ENCODE assay signal across 18 cellular contexts in genomic region chr11:15793032-15793996, GRCh38.
DNase-seq lines count a peak whose midpoint lies in the region; ATAC-seq and TF ChIP-seq lines count a peak whose summit lies in the region.
"Had no signal": no experiment of that assay in that cellular context is flagged by ENCODE, and none has a peak within 500 bp of the region (broad histone marks: within the 10 kb centered on the region; RNA-seq: fewer than 3 reads in every experiment).

No MANE protein-coding gene starts in this region.

- POLR2A ChIA-PET in MCF 10A (lab: Yijun Ruan, JAX): interaction anchor here (1.0 to 2.3 kb wide), 2 partner anchors 10 kb away, joined by 3 to 4 read pairs; no protein-coding TSS in a partner anchor

- no peaks in the 10 kb centered on the region for H3K36me3 Mint-ChIP-seq in MCF 10A (ENCODE audit: insufficient read depth, unreplicated experiment)

- no peaks in the 10 kb centered on the region for H3K4me1 ChIP-seq in breast epithelium
- peaks cover 0 to 4% (median 1%) of the 10 kb centered on the region in 4 donors for H3K4me1 ChIP-seq in tibial artery
- H3K4me1 ChIP-seq: gastroesophageal sphincter, HAP-1, spleen, upper lobe of left lung had no signal

- H3K4me3 ChIP-seq in breast epithelium (no peak overlapping the region), astrocyte of the spinal cord (ENCODE audit: low read depth, low read length) (no peak overlapping the region), tibial artery (no peak overlapping the region)
- H3K4me3 ChIP-seq: gastroesophageal sphincter, HAP-1, spleen, upper lobe of left lung had no signal

- H3K27me3 ChIP-seq in breast epithelium (no peaks in the 10 kb centered on the region), tibial artery (no peaks in the 10 kb centered on the region)
- H3K27me3 ChIP-seq: gastroesophageal sphincter, spleen, upper lobe of left lung had no signal

- CTCF ChIA-PET in MCF 10A (lab: Yijun Ruan, JAX): interaction anchor here (0.5 to 1.2 kb wide), 3 partner anchors 33 to 1086 kb away, joined by 3 to 4 read pairs (median 3); no protein-coding TSS in a partner anchor

- intact Hi-C loops in MCF 10A (cut with micrococcal nuclease) (no loop called here), breast epithelium (cut with DNase I; ENCODE audit: low total_unique reads) (no loop called here), left ventricle myocardium superior (cut with micrococcal nuclease) (no loop called here), tibial artery (cut with DNase I; ENCODE audit: low total_unique reads) (no loop called here)

- DNase-seq in MCF 10A (ENCODE audit: unreplicated experiment) (peak; percentile 35), breast epithelium (ENCODE audit: low spot score in 2 of 2) (no peak), astrocyte of the spinal cord (ENCODE audit: low read depth, low spot score) (peak; percentile 92), left ventricle myocardium superior (no peak), tibial artery (no peak), NCI-H345 treated with DMSO at 0.1 percent for 48 hours (lab: John Stamatoyannopoulos, UW; ENCODE audit: unreplicated experiment) (no peak), D341Med (ENCODE audit: low spot score) (no peak), HuH-7.5 (ENCODE audit: low spot score) (no peak)
- DNase-seq: activated CD4-positive, alpha-beta T cell treated with anti-CD3 and anti-CD28 coated beads, Interleukin-2, amount 10 ng/mL, durations not matched to agents 7 days and 5 days; DMS153; left colon; NCI-H1436 treated with DMSO at 0.1 percent for 48 hours; NCI-H774; spleen; upper lobe of left lung had no signal

- peak; percentile 95 for ATAC-seq in left ventricle myocardium superior
- ATAC-seq: gastroesophageal sphincter, HepG2, left colon had no signal

- no peak for TF ChIP-seq POLR2A in breast epithelium (IDR thresholded peaks at IDR 0.05)

- no TSS peak for BruUV-seq in MCF 10A (replicated peaks; lab: Mats Ljungman, UMichigan)

- H3K27ac Mint-ChIP-seq in MCF 10A (ENCODE audit: low read depth, unreplicated experiment): peak overlapping the region; percentile 72
- H3K27ac Mint-ChIP-seq: activated CD4-positive, alpha-beta T cell treated with anti-CD3 and anti-CD28 coated beads, Interleukin-2, amount 10 ng/mL, durations not matched to agents 7 days and 5 days had no signal

- H3K9me3 ChIP-seq in breast epithelium (peaks cover 0 to 4% of the 10 kb centered on the region in 2 donors), tibial artery (peaks cover 0 to 4% (median 0%) of the 10 kb centered on the region in 3 donors)
- H3K9me3 ChIP-seq: HAP-1, upper lobe of left lung had no signal

- H3K9me3 Mint-ChIP-seq in MCF 10A (ENCODE audit: unreplicated experiment): peaks cover 7% of the 10 kb centered on the region

- H3K27ac ChIP-seq in breast epithelium (no peak overlapping the region), tibial artery (peak overlapping the region; percentile 18 to 58)
- H3K27ac ChIP-seq: gastroesophageal sphincter, spleen, upper lobe of left lung had no signal

- TF ChIP-seq CTCF in MCF 10A (IDR thresholded peaks at IDR 0.05; ENCODE audit: unreplicated experiment) (no peak), breast epithelium (IDR thresholded peaks at IDR 0.05) (no peak), astrocyte of the spinal cord (IDR thresholded peaks at IDR 0.05; ENCODE audit: low read depth, low read length) (no peak), tibial artery (IDR thresholded peaks at IDR 0.05) (no peak)

- no peaks in the 10 kb centered on the region for H3K4me1 Mint-ChIP-seq in MCF 10A (ENCODE audit: insufficient read depth, unreplicated experiment)
- H3K4me1 Mint-ChIP-seq: activated CD4-positive, alpha-beta T cell treated with anti-CD3 and anti-CD28 coated beads, Interleukin-2, amount 10 ng/mL, durations not matched to agents 7 days and 5 days had no signal

- H3K27me3 Mint-ChIP-seq in MCF 10A (ENCODE audit: insufficient read depth, unreplicated experiment): no peaks in the 10 kb centered on the region

- H3K36me3 ChIP-seq in breast epithelium (no peaks in the 10 kb centered on the region), tibial artery (no peaks in the 10 kb centered on the region)
- H3K36me3 ChIP-seq: gastroesophageal sphincter, HAP-1, spleen, upper lobe of left lung had no signal

- in situ Hi-C loops in astrocyte of the spinal cord (cut with HindIII; ENCODE audit: low sequenced_read_pairs): no loop called here

- no peak overlapping the region for H3K4me3 Mint-ChIP-seq in MCF 10A (ENCODE audit: unreplicated experiment)
- H3K4me3 Mint-ChIP-seq: activated CD4-positive, alpha-beta T cell treated with anti-CD3 and anti-CD28 coated beads, Interleukin-2, amount 10 ng/mL, durations not matched to agents 7 days and 5 days had no signal

Comparison
In these comparisons a context has a peak if more than half of its experiments do, and no peak if none do; other contexts are left out.
1. DNase-seq: peak in MCF 10A (single experiment) and astrocyte of the spinal cord (single experiment); none in breast epithelium (0 of 2), left ventricle myocardium superior (single experiment), tibial artery (0 of 2), NCI-H345 treated with DMSO at 0.1 percent for 48 hours (single experiment), D341Med (single experiment) and HuH-7.5 (single experiment).
2. H3K27ac ChIP-seq: peak in tibial artery (2 of 2); none in breast epithelium (0 of 2).